In genomic region chr3:124078978-124079911, GRCh38 we compare ENCODE assay signal across 8 cellular contexts. TPM values are rescaled to one million over a fixed set of nuclear protein-coding genes. Genes with fewer than 3 reads are reported as not detected.
DNase-seq lines count a peak whose midpoint lies in the region; TF ChIP-seq lines count a peak whose summit lies in the region.

No MANE protein-coding gene starts in this region.

- no peaks in the 10 kb centered on the region for H3K36me3 Mint-ChIP-seq in activated CD4-positive, alpha-beta memory T cell treated with anti-CD3 and anti-CD28 coated beads, Interleukin-2, amount 10 ng/mL, durations not matched to agents 7 days and 5 days (ENCODE audit: low read depth)

- H3K4me1 ChIP-seq in ascending aorta (peaks cover 12 to 51% of the 10 kb centered on the region in 2 donors), uterus (peaks cover 0 to 4% of the 10 kb centered on the region in 2 donors)

- H3K9me3 ChIP-seq in ascending aorta, result no peaks in the 10 kb centered on the region
- no peaks in the 10 kb centered on the region for H3K9me3 ChIP-seq in uterus

- H3K27ac Mint-ChIP-seq in activated CD4-positive, alpha-beta memory T cell treated with anti-CD3 and anti-CD28 coated beads, Interleukin-2, amount 10 ng/mL, durations not matched to agents 7 days and 5 days, result no peak overlapping the region

- H3K4me3 ChIP-seq in AG04449 (ENCODE audit: low read depth, low read length) (no peak overlapping the region), ascending aorta (no peak overlapping the region), uterus (no peak overlapping the region)

- no peaks in the 10 kb centered on the region for H3K36me3 ChIP-seq in ascending aorta
- H3K36me3 ChIP-seq in uterus, result no peaks in the 10 kb centered on the region

- no peak for DNase-seq in AG04449 (ENCODE audit: low read depth, low spot score)
- DNase-seq in GM04504 (ENCODE audit: low read depth), result peak; percentile 12
- peak; percentile 54 for DNase-seq in NCI-H1694 (lab: John Stamatoyannopoulos, UW)
- no peak for DNase-seq in ascending aorta (ENCODE audit: low spot score in 2 of 2)
- peak; percentile 31 for DNase-seq in iris pigment epithelial cell (ENCODE audit: low read depth)
- DNase-seq in uterus, result no peak
- no peak for DNase-seq in activated CD4-positive, alpha-beta memory T cell treated with anti-CD3 and anti-CD28 coated beads, Interleukin-2, amount 10 ng/mL, durations not matched to agents 7 days and 5 days
- DNase-seq in islet precursor cell, result no peak

- H3K4me3 Mint-ChIP-seq in activated CD4-positive, alpha-beta memory T cell treated with anti-CD3 and anti-CD28 coated beads, Interleukin-2, amount 10 ng/mL, durations not matched to agents 7 days and 5 days, result no peak overlapping the region

- H3K9me3 Mint-ChIP-seq in activated CD4-positive, alpha-beta memory T cell treated with anti-CD3 and anti-CD28 coated beads, Interleukin-2, amount 10 ng/mL, durations not matched to agents 7 days and 5 days, result no peaks in the 10 kb centered on the region

- intact Hi-C loops in ascending aorta (cut with DNase I), result loop anchor here (1.0 to 2.0 kb wide), 2 partner anchors 46 to 63 kb away; partner anchors contain the start of gene KALRN
- intact Hi-C loops in uterus (cut with DNase I; ENCODE audit: low total_unique reads), result loop anchor here (5.0 kb wide), 1 partner anchor 62 kb away; no protein-coding TSS in a partner anchor

- H3K27ac ChIP-seq in ascending aorta (peak overlapping the region; percentile 42 to 57), uterus (peak overlapping the region; percentile 16 to 21)

- no peaks in the 10 kb centered on the region for H3K4me1 Mint-ChIP-seq in activated CD4-positive, alpha-beta memory T cell treated with anti-CD3 and anti-CD28 coated beads, Interleukin-2, amount 10 ng/mL, durations not matched to agents 7 days and 5 days

- TF ChIP-seq POLR2A in uterus (IDR thresholded peaks at IDR 0.05), result no peak

- TF ChIP-seq CTCF in AG04449 (IDR thresholded peaks at IDR 0.05; ENCODE audit: insufficient read depth, low read length, missing control alignments), result peak; percentile 52
- peak; percentile 49 to 69 (median 68) for TF ChIP-seq CTCF in ascending aorta (IDR thresholded peaks at IDR 0.05)
- peak; percentile 69 to 85 (median 82) for TF ChIP-seq CTCF in uterus (IDR thresholded peaks at IDR 0.05)

- CTCF ChIA-PET in AG04449 (lab: Yijun Ruan, JAX), result interaction anchor here (0.7 to 8.9 kb wide), 41 partner anchors 9 to 468 kb away, joined by 3 to 86 read pairs (median 4); partner anchors contain the start of genes CCDC14 and KALRN
- CTCF ChIA-PET in activated CD4-positive, alpha-beta memory T cell treated with anti-CD3 and anti-CD28 coated beads, Interleukin-2, amount 10 ng/mL, durations not matched to agents 7 days and 5 days (lab: Charles Lee), result interaction anchor here (0.7 to 1.5 kb wide), 6 partner anchors 10 to 439 kb away, joined by 3 to 6 read pairs (median 4); partner anchors contain the start of gene KALRN

- H3K27me3 ChIP-seq in ascending aorta, result no peaks in the 10 kb centered on the region
- no peaks in the 10 kb centered on the region for H3K27me3 ChIP-seq in uterus

- POLR2A ChIA-PET in AG04449 (lab: Yijun Ruan, JAX), result interaction anchor here (1.0 kb wide), 1 partner anchor 26 kb away, joined by 5 read pairs; no protein-coding TSS in a partner anchor
- POLR2A ChIA-PET in activated CD4-positive, alpha-beta memory T cell treated with anti-CD3 and anti-CD28 coated beads, Interleukin-2, amount 10 ng/mL, durations not matched to agents 7 days and 5 days (lab: Charles Lee), result no interaction called here

- peaks cover 14% of the 10 kb centered on the region for H3K27me3 Mint-ChIP-seq in activated CD4-positive, alpha-beta memory T cell treated with anti-CD3 and anti-CD28 coated beads, Interleukin-2, amount 10 ng/mL, durations not matched to agents 7 days and 5 days

RNA-seq across cellular contexts. Expression of gene KALRN, which starts 46.1 kb away (rescaled TPM):
- 292 TPM for total RNA-seq in ascending aorta
- 10 to 100 TPM; 25.3 to 94.1 (median 63.6) TPM for total RNA-seq in uterus
- under 1 TPM; 0.25 to 0.35 TPM for total RNA-seq in activated CD4-positive, alpha-beta memory T cell treated with anti-CD3 and anti-CD28 coated beads, Interleukin-2, amount 10 ng/mL, durations not matched to agents 7 days and 5 days

Comparison
In these comparisons a context has a peak if more than half of its experiments do, and no peak if none do; other contexts are left out.
1. DNase-seq: peak in GM04504 (single experiment), NCI-H1694 (single experiment) and iris pigment epithelial cell (single experiment); none in AG04449 (single experiment), ascending aorta (0 of 2), uterus (0 of 2), activated CD4-positive, alpha-beta memory T cell treated with anti-CD3 and anti-CD28 coated beads, Interleukin-2, amount 10 ng/mL, durations not matched to agents 7 days and 5 days (single experiment) and islet precursor cell (single experiment).
2. RNA of gene KALRN, which starts 46.1 kb away (total RNA-seq): 292 TPM in ascending aorta (single experiment) and 25.3 to 94.1 TPM in uterus; 0.25 to 0.35 TPM in activated CD4-positive, alpha-beta memory T cell treated with anti-CD3 and anti-CD28 coated beads, Interleukin-2, amount 10 ng/mL, durations not matched to agents 7 days and 5 days; every median in the first group is over 10 times any median in the second.
3. Peak in every context shown above with its lines, with median percentiles within 50 percentile points of each other: CTCF ChIP-seq.